1 cellular context compared by ENCODE assay signal in the genomic region with DNA sequence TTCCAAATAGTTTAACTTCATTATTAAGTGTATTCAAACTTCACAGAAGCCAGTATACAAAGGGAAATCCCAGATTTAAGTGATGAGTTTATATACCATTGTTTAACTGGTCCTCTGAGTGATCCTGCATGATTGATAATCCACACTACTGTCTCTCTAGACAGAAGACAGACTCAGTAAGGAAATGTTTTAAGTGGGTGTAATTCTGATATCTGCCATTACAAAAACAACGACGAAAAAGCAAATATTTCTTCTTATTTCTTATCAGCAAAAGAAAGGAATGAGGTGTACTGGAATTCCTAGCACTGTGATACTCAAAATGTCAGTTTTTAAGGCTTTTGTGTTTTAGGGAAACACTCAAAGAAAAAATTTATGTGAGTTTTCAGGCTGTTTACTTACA.
TF ChIP-seq lines count a peak whose summit lies in the region.

No MANE protein-coding gene starts in this region.

TF ChIP-seq in WTC11, 78 proteins besides CTCF, POLR2A, EP300 and RAD21 (continued from another document):
- no peak for TF ChIP-seq MYBL2 (CRISPR knock-in tag; IDR thresholded peaks at IDR 0.05)
- TF ChIP-seq, protein P1, sequence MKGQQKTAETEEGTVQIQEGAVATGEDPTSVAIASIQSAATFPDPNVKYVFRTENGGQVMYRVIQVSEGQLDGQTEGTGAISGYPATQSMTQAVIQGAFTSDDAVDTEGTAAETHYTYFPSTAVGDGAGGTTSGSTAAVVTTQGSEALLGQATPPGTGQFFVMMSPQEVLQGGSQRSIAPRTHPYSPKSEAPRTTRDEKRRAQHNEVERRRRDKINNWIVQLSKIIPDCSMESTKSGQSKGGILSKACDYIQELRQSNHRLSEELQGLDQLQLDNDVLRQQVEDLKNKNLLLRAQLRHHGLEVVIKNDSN (CRISPR knock-in tag; IDR thresholded peaks at IDR 0.05), result no peak
- TF ChIP-seq GABPB1 (CRISPR knock-in tag; IDR thresholded peaks at IDR 0.05), result no peak
- no peak for TF ChIP-seq GRHL2 (CRISPR knock-in tag; IDR thresholded peaks at IDR 0.05; ENCODE audit: insufficient replicate concordance, severe bottlenecking)
- TF ChIP-seq, protein P2, sequence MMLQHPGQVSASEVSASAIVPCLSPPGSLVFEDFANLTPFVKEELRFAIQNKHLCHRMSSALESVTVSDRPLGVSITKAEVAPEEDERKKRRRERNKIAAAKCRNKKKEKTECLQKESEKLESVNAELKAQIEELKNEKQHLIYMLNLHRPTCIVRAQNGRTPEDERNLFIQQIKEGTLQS (CRISPR knock-in tag; conservative IDR thresholded peaks at IDR 0.05), result no peak
- no peak for TF ChIP-seq EMX1 (CRISPR knock-in tag; IDR thresholded peaks at IDR 0.05)
- TF ChIP-seq, protein P3, sequence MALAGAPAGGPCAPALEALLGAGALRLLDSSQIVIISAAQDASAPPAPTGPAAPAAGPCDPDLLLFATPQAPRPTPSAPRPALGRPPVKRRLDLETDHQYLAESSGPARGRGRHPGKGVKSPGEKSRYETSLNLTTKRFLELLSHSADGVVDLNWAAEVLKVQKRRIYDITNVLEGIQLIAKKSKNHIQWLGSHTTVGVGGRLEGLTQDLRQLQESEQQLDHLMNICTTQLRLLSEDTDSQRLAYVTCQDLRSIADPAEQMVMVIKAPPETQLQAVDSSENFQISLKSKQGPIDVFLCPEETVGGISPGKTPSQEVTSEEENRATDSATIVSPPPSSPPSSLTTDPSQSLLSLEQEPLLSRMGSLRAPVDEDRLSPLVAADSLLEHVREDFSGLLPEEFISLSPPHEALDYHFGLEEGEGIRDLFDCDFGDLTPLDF (CRISPR knock-in tag; IDR thresholded peaks at IDR 0.05), result no peak
- TF ChIP-seq, protein P4, sequence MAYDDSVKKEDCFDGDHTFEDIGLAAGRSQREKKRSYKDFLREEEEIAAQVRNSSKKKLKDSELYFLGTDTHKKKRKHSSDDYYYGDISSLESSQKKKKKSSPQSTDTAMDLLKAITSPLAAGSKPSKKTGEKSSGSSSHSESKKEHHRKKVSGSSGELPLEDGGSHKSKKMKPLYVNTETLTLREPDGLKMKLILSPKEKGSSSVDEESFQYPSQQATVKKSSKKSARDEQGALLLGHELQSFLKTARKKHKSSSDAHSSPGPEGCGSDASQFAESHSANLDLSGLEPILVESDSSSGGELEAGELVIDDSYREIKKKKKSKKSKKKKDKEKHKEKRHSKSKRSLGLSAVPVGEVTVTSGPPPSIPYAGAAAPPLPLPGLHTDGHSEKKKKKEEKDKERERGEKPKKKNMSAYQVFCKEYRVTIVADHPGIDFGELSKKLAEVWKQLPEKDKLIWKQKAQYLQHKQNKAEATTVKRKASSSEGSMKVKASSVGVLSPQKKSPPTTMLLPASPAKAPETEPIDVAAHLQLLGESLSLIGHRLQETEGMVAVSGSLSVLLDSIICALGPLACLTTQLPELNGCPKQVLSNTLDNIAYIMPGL (CRISPR knock-in tag; IDR thresholded peaks at IDR 0.05), result no peak
TF ChIP-seq in WTC11: peak in this region for 0.
